Comparison of ENCODE assay signal across 8 cellular contexts in genomic region chr2:191758420-191759199, GRCh38.
DNase-seq lines count a peak whose midpoint lies in the region; ATAC-seq and TF ChIP-seq lines count a peak whose summit lies in the region.

No MANE protein-coding gene starts in this region.

- H3K4me3 ChIP-seq in WERI-Rb-1 (ENCODE audit: low read depth, low read length) = no peak overlapping the region
- H3K4me3 ChIP-seq in colonic mucosa = no peak overlapping the region
- no peak overlapping the region for H3K4me3 ChIP-seq in thyroid gland (replicated peaks in 1 of 3)

- peak; percentile 100 for ATAC-seq in GM18508 (IDR thresholded peaks at IDR 0.05; ENCODE audit: insufficient read depth, unreplicated experiment)
- peak; percentile 100 for ATAC-seq in HG02870 (IDR thresholded peaks at IDR 0.05; ENCODE audit: unreplicated experiment)

- H3K27ac ChIP-seq in WERI-Rb-1 (no peak overlapping the region), colonic mucosa (no peak overlapping the region), thyroid gland (no peak overlapping the region)

- TF ChIP-seq CTCF in WERI-Rb-1 (IDR thresholded peaks at IDR 0.05; ENCODE audit: low read depth, low read length) (peak; percentile 88), colonic mucosa (IDR thresholded peaks at IDR 0.05) (peak; percentile 35), thyroid gland (IDR thresholded peaks at IDR 0.05) (peak in 4 of 6 experiments; percentile 16 to 55 (median 36))

- H3K27me3 ChIP-seq in WERI-Rb-1 (ENCODE audit: insufficient read depth, low read depth, severe bottlenecking) = no peaks in the 10 kb centered on the region
- no peaks in the 10 kb centered on the region for H3K27me3 ChIP-seq in colonic mucosa
- no peaks in the 10 kb centered on the region for H3K27me3 ChIP-seq in thyroid gland

- in situ Hi-C loops in ACHN (cut with HindIII; ENCODE audit: low pct_ligation_motif_present, low pct_unique_long_range_greater_than_20kb, low sequenced_read_pairs) = no loop called here

- H3K9ac ChIP-seq in colonic mucosa (ENCODE audit: low read depth in 2 of 2, low read length in 2 of 2) = no peak overlapping the region

- DNase-seq in ACHN (peak; percentile 94), NCI-H146 treated with DMSO at 0.1 percent for 48 hours (lab: John Stamatoyannopoulos, UW; ENCODE audit: unreplicated experiment) (peak; percentile 52), WERI-Rb-1 (peak; percentile 62), colonic mucosa (peak; percentile 42), lung microvascular endothelial cell (ENCODE audit: low read depth in 2 of 2) (peak; percentile 61 to 65), thyroid gland (peak; percentile 34 to 41)

- H3K9me3 ChIP-seq in WERI-Rb-1 (ENCODE audit: severe bottlenecking) (no peaks in the 10 kb centered on the region), colonic mucosa (no peaks in the 10 kb centered on the region), thyroid gland (no peaks in the 10 kb centered on the region)

- H3K36me3 ChIP-seq in WERI-Rb-1 = no peaks in the 10 kb centered on the region
- no peaks in the 10 kb centered on the region for H3K36me3 ChIP-seq in colonic mucosa
- H3K36me3 ChIP-seq in thyroid gland = no peaks in the 10 kb centered on the region

- no peaks in the 10 kb centered on the region for H3K4me1 ChIP-seq in colonic mucosa
- H3K4me1 ChIP-seq in thyroid gland = no peaks in the 10 kb centered on the region

- WGBS in thyroid gland, 2 donors = 63 to 68% methylated on average over 13 of the region's 13 CpGs

- no peak for TF ChIP-seq POLR2A in thyroid gland (IDR thresholded peaks at IDR 0.05)

- intact Hi-C loops in colonic mucosa (cut with DNase I) (no loop called here), thyroid gland (cut with DNase I) (no loop called here)

Comparison
In these comparisons a context has a peak if more than half of its experiments do, and no peak if none do; other contexts are left out.
1. DNase-seq: peak in every context shown above with its lines; median percentile 94 in ACHN; 63 in lung microvascular endothelial cell; 62 in WERI-Rb-1; 52 in NCI-H146 treated with DMSO at 0.1 percent for 48 hours; 42 in colonic mucosa; 38 in thyroid gland.
2. CTCF ChIP-seq: peak in every context shown above with its lines; median percentile 88 in WERI-Rb-1; 36 in thyroid gland; 35 in colonic mucosa.